In genomic region chr5:140362875-140363630, GRCh38 we compare ENCODE assay signal across 1 cellular context.
A peak's percentile ranks its signal among the peaks of the same experiment; 100 is the strongest.
TF ChIP-seq lines count a peak whose summit lies in the region.

No MANE protein-coding gene starts in this region.

TF ChIP-seq in HepG2, 621 proteins besides CTCF, POLR2A, EP300 and RAD21 (continued from another document and continues in another):
- TF ChIP-seq, protein P1, sequence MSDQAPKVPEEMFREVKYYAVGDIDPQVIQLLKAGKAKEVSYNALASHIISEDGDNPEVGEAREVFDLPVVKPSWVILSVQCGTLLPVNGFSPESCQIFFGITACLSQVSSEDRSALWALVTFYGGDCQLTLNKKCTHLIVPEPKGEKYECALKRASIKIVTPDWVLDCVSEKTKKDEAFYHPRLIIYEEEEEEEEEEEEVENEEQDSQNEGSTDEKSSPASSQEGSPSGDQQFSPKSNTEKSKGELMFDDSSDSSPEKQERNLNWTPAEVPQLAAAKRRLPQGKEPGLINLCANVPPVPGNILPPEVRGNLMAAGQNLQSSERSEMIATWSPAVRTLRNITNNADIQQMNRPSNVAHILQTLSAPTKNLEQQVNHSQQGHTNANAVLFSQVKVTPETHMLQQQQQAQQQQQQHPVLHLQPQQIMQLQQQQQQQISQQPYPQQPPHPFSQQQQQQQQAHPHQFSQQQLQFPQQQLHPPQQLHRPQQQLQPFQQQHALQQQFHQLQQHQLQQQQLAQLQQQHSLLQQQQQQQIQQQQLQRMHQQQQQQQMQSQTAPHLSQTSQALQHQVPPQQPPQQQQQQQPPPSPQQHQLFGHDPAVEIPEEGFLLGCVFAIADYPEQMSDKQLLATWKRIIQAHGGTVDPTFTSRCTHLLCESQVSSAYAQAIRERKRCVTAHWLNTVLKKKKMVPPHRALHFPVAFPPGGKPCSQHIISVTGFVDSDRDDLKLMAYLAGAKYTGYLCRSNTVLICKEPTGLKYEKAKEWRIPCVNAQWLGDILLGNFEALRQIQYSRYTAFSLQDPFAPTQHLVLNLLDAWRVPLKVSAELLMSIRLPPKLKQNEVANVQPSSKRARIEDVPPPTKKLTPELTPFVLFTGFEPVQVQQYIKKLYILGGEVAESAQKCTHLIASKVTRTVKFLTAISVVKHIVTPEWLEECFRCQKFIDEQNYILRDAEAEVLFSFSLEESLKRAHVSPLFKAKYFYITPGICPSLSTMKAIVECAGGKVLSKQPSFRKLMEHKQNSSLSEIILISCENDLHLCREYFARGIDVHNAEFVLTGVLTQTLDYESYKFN (CRISPR knock-in tag; conservative IDR thresholded peaks at IDR 0.05) = peak; percentile 46; the same call in 1 of the 2 replicates
- TF ChIP-seq HIC2 (CRISPR knock-in tag; IDR thresholded peaks at IDR 0.05; ENCODE audit: low read depth) (no peak), HMG20B (CRISPR knock-in tag; conservative IDR thresholded peaks at IDR 0.05) (no peak), MED8 (CRISPR knock-in tag; IDR thresholded peaks at IDR 0.05; ENCODE audit: insufficient replicate concordance) (no peak), NCOA2 (CRISPR knock-in tag; IDR thresholded peaks at IDR 0.05) (0 out of 2 replicates have a peak, but pooled peaks have one; percentile 26), SRSF1 (optimal IDR thresholded peaks at IDR 0.05; ENCODE audit: low read depth, low read length) (no peak), ZNF562 (CRISPR knock-in tag; IDR thresholded peaks at IDR 0.05; ENCODE audit: borderline replicate concordance) (no peak), SMARCE1 (IDR thresholded peaks at IDR 0.05; ENCODE audit: borderline replicate concordance) (no peak), ZNF33B (CRISPR knock-in tag; IDR thresholded peaks at IDR 0.05) (no peak), CHD4 (IDR thresholded peaks at IDR 0.05; ENCODE audit: borderline replicate concordance, low read length) (no peak), DRAP1 (CRISPR knock-in tag; IDR thresholded peaks at IDR 0.05) (0 out of 2 replicates have a peak, but pooled peaks have one; percentile 49), HNRNPH1 (optimal IDR thresholded peaks at IDR 0.05; ENCODE audit: low read depth, low read length) (no peak), HDAC1 (CRISPR knock-in tag; IDR thresholded peaks at IDR 0.05) (peak; percentile 63), ERF (CRISPR knock-in tag; IDR thresholded peaks at IDR 0.05) (peak; percentile 60; the same call in 1 of the 2 replicates), ZFY (CRISPR knock-in tag; IDR thresholded peaks at IDR 0.05) (peak; percentile 33; the same call in 1 of the 2 replicates), ZNF501 (CRISPR knock-in tag; IDR thresholded peaks at IDR 0.05) (peak; percentile 57; the same call in 1 of the 2 replicates), TEAD2 (CRISPR knock-in tag; IDR thresholded peaks at IDR 0.05) (no peak), SMC3 (IDR thresholded peaks at IDR 0.05; ENCODE audit: low read length) (peak; percentile 13; the same call in 1 of the 2 replicates), RERE (CRISPR knock-in tag; IDR thresholded peaks at IDR 0.05; ENCODE audit: low read depth) (no peak), ISL2 (CRISPR knock-in tag; IDR thresholded peaks at IDR 0.05) (no peak), ZNF281 (CRISPR knock-in tag; IDR thresholded peaks at IDR 0.05; ENCODE audit: borderline replicate concordance) (peak; percentile 72), ATF2 (CRISPR knock-in tag; IDR thresholded peaks at IDR 0.05) (0 out of 2 replicates have a peak, but pooled peaks have one; percentile 22), MYC (CRISPR knock-in tag; IDR thresholded peaks at IDR 0.05; ENCODE audit: borderline replicate concordance) (peak; percentile 62; the same call in 1 of the 2 replicates), ZNF138 (CRISPR knock-in tag; IDR thresholded peaks at IDR 0.05; ENCODE audit: low read depth) (no peak), ZNF350 (CRISPR knock-in tag; IDR thresholded peaks at IDR 0.05; ENCODE audit: borderline replicate concordance, low read depth) (peak; percentile 56; the same call in 1 of the 2 replicates), TEF (CRISPR knock-in tag; IDR thresholded peaks at IDR 0.05) (no peak), ZNF557 (CRISPR knock-in tag; IDR thresholded peaks at IDR 0.05) (no peak), RNF2 (conservative IDR thresholded peaks at IDR 0.05; ENCODE audit: low read depth) (no peak), RBAK (CRISPR knock-in tag; IDR thresholded peaks at IDR 0.05) (no peak), ZNF343 (CRISPR knock-in tag; IDR thresholded peaks at IDR 0.05) (peak; percentile 86), ATF7-NPFF (CRISPR knock-in tag; IDR thresholded peaks at IDR 0.05; ENCODE audit: low read depth) (peak; percentile 68; the same call in 1 of the 2 replicates)
- TF ChIP-seq, protein P2, sequence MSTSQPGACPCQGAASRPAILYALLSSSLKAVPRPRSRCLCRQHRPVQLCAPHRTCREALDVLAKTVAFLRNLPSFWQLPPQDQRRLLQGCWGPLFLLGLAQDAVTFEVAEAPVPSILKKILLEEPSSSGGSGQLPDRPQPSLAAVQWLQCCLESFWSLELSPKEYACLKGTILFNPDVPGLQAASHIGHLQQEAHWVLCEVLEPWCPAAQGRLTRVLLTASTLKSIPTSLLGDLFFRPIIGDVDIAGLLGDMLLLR (CRISPR knock-in tag; IDR thresholded peaks at IDR 0.05) = no peak
- TF ChIP-seq, protein P3, sequence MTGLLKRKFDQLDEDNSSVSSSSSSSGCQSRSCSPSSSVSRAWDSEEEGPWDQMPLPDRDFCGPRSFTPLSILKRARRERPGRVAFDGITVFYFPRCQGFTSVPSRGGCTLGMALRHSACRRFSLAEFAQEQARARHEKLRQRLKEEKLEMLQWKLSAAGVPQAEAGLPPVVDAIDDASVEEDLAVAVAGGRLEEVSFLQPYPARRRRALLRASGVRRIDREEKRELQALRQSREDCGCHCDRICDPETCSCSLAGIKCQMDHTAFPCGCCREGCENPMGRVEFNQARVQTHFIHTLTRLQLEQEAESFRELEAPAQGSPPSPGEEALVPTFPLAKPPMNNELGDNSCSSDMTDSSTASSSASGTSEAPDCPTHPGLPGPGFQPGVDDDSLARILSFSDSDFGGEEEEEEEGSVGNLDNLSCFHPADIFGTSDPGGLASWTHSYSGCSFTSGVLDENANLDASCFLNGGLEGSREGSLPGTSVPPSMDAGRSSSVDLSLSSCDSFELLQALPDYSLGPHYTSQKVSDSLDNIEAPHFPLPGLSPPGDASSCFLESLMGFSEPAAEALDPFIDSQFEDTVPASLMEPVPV (CRISPR knock-in tag; IDR thresholded peaks at IDR 0.05) = peak; percentile 71; the same call in 1 of the 2 replicates
- TF ChIP-seq, protein P4, sequence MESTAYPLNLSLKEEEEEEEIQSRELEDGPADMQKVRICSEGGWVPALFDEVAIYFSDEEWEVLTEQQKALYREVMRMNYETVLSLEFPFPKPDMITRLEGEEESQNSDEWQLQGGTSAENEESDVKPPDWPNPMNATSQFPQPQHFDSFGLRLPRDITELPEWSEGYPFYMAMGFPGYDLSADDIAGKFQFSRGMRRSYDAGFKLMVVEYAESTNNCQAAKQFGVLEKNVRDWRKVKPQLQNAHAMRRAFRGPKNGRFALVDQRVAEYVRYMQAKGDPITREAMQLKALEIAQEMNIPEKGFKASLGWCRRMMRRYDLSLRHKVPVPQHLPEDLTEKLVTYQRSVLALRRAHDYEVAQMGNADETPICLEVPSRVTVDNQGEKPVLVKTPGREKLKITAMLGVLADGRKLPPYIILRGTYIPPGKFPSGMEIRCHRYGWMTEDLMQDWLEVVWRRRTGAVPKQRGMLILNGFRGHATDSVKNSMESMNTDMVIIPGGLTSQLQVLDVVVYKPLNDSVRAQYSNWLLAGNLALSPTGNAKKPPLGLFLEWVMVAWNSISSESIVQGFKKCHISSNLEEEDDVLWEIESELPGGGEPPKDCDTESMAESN (CRISPR knock-in tag; conservative IDR thresholded peaks at IDR 0.05) = no peak
